In the genomic region with DNA sequence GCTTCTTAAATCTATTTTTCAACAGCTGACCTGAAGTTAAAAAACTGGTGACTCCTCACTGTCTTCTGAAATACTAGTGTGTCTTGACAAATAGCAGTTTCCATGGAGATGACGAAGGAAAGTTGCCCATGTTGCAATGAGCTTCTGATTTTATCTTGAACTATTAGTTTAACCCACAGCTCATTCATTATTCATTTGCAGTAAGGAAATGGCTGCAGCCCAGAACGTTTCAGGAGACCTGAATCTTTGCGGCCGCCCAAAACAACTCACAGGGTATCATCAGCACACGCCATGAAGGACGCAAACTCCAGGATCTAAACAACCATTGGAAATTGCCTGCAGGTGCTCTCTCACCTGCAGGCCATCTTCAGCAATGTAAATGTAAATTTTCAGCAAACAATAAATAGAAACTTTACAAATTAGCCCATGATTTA, we compare ENCODE assay signal across 18 cellular contexts.
A peak's percentile ranks its signal among the peaks of the same experiment; 100 is the strongest.
DNase-seq lines count a peak whose midpoint lies in the region; ATAC-seq and TF ChIP-seq lines count a peak whose summit lies in the region.
"Had no signal": no experiment of that assay in that cellular context is flagged by ENCODE, and none has a peak within 500 bp of the region (broad histone marks: within the 10 kb centered on the region; RNA-seq: fewer than 3 reads in every experiment).

No MANE protein-coding gene starts in this region.

- ATAC-seq in HG02870 (IDR thresholded peaks at IDR 0.05; ENCODE audit: unreplicated experiment) (no peak), HG03342 (IDR thresholded peaks at IDR 0.05; ENCODE audit: unreplicated experiment) (no peak)
- ATAC-seq in activated CD8-positive, alpha-beta memory T cell treated with anti-CD3 and anti-CD28 coated beads, Interleukin-2, amount 10 ng/mL, durations not matched to agents 7 days and 5 days: no peak
- ATAC-seq: stimulated activated naive CD8-positive, alpha-beta T cell treated with anti-CD3 and anti-CD28 coated beads, Interleukin-15, amount 100 ng/mL, for 72 hours had no signal

- H3K4me1 ChIP-seq in ACC112 (ENCODE audit: control insufficient read depth, insufficient read depth, low read length, unreplicated experiment) (peaks cover 15% of the 10 kb centered on the region), HUES6 (ENCODE audit: control insufficient read depth, insufficient read depth, low read length) (peaks cover 54% of the 10 kb centered on the region), adrenal gland (replicated peaks in 1 of 2) (peaks cover 0 to 3% of the 10 kb centered on the region in 2 donors)

- H3K27me3 ChIP-seq in ACC112 (ENCODE audit: insufficient read depth, low read length): no peaks in the 10 kb centered on the region
- no peaks in the 10 kb centered on the region for H3K27me3 ChIP-seq in HUES6 (ENCODE audit: control insufficient read depth, insufficient read depth, low read length)
- peaks cover 9% of the 10 kb centered on the region for H3K27me3 ChIP-seq in adrenal gland
- H3K27me3 ChIP-seq: cardiac muscle cell, gastrocnemius medialis had no signal

- peaks cover 2% of the 10 kb centered on the region for H3K9me3 Mint-ChIP-seq in activated CD8-positive, alpha-beta memory T cell treated with anti-CD3 and anti-CD28 coated beads, Interleukin-2, amount 10 ng/mL, durations not matched to agents 7 days and 5 days (ENCODE audit: low read depth)
- H3K9me3 Mint-ChIP-seq: activated B cell treated with CpG ODN at 0.5 μM for 24 hours had no signal

- H3K27ac Mint-ChIP-seq in activated CD8-positive, alpha-beta memory T cell treated with anti-CD3 and anti-CD28 coated beads, Interleukin-2, amount 10 ng/mL, durations not matched to agents 7 days and 5 days: no peak overlapping the region
- H3K27ac Mint-ChIP-seq: activated B cell treated with CpG ODN at 0.5 μM for 24 hours; memory B cell; stimulated activated naive CD8-positive, alpha-beta T cell treated with anti-CD3 and anti-CD28 coated beads, Interleukin-15, amount 100 ng/mL, for 72 hours had no signal

- H3K79me2 ChIP-seq in ACC112 (ENCODE audit: control insufficient read depth, insufficient read depth, low read length, unreplicated experiment): no peaks in the 10 kb centered on the region

- no peak for TF ChIP-seq POLR2A in adrenal gland (IDR thresholded peaks at IDR 0.05)

- H3K4me3 ChIP-seq in ACC112 (ENCODE audit: low read depth, low read length) (no peak overlapping the region), HUES6 (ENCODE audit: low read depth, low read length) (no peak overlapping the region), adrenal gland (no peak overlapping the region)
- H3K4me3 ChIP-seq: cardiac muscle cell, gastrocnemius medialis had no signal

- H3K27ac ChIP-seq in ACC112 (ENCODE audit: low read depth, low read length) (peak overlapping the region; percentile 53), HUES6 (ENCODE audit: low read depth, low read length) (peak overlapping the region; percentile 15; the same call in 1 of the 2 replicates), adrenal gland (no peak overlapping the region)
- H3K27ac ChIP-seq: cardiac muscle cell, gastrocnemius medialis had no signal

- 50 to 67% (median 58%) methylated on average over 6 of the region's 6 CpGs for WGBS in adrenal gland, 4 donors

- no peak for TF ChIP-seq CTCF in adrenal gland (IDR thresholded peaks at IDR 0.05)

- intact Hi-C loops in adrenal gland (cut with DNase I): no loop called here

- H3K4me1 Mint-ChIP-seq in activated CD8-positive, alpha-beta memory T cell treated with anti-CD3 and anti-CD28 coated beads, Interleukin-2, amount 10 ng/mL, durations not matched to agents 7 days and 5 days: no peaks in the 10 kb centered on the region
- H3K4me1 Mint-ChIP-seq: activated B cell treated with CpG ODN at 0.5 μM for 24 hours; memory B cell; stimulated activated naive CD8-positive, alpha-beta T cell treated with anti-CD3 and anti-CD28 coated beads, Interleukin-15, amount 100 ng/mL, for 72 hours had no signal

- no peak overlapping the region for H3K4me3 Mint-ChIP-seq in activated CD8-positive, alpha-beta memory T cell treated with anti-CD3 and anti-CD28 coated beads, Interleukin-2, amount 10 ng/mL, durations not matched to agents 7 days and 5 days
- H3K4me3 Mint-ChIP-seq: activated B cell treated with CpG ODN at 0.5 μM for 24 hours; memory B cell; neural crest cell; stimulated activated naive CD8-positive, alpha-beta T cell treated with anti-CD3 and anti-CD28 coated beads, Interleukin-15, amount 100 ng/mL, for 72 hours had no signal

- H3K27me3 Mint-ChIP-seq in activated CD8-positive, alpha-beta memory T cell treated with anti-CD3 and anti-CD28 coated beads, Interleukin-2, amount 10 ng/mL, durations not matched to agents 7 days and 5 days: no peaks in the 10 kb centered on the region
- H3K27me3 Mint-ChIP-seq: memory B cell had no signal

- H3K36me3 Mint-ChIP-seq in activated CD8-positive, alpha-beta memory T cell treated with anti-CD3 and anti-CD28 coated beads, Interleukin-2, amount 10 ng/mL, durations not matched to agents 7 days and 5 days: no peaks in the 10 kb centered on the region
- H3K36me3 Mint-ChIP-seq: memory B cell had no signal

- no peak overlapping the region for H3K9ac ChIP-seq in HUES6 (ENCODE audit: low read length)

- peak in 5 of 7 donors; percentile 16 to 58 (median 27) for DNase-seq in adrenal gland
- peak; percentile 40 for DNase-seq in fibroblast of the conjunctiva (ENCODE audit: low read depth)
- no peak for DNase-seq in activated CD8-positive, alpha-beta memory T cell treated with anti-CD3 and anti-CD28 coated beads, Interleukin-2, amount 10 ng/mL, durations not matched to agents 7 days and 5 days
- DNase-seq in COLO668 (lab: John Stamatoyannopoulos, UW; ENCODE audit: unreplicated experiment): no peak
- DNase-seq: activated B cell treated with CpG ODN at 0.5 μM for 24 hours; effector memory CD4-positive, alpha-beta T cell; NCI-H1417 treated with DMSO at 0.1 percent for 48 hours; NCI-H526; stimulated activated naive CD8-positive, alpha-beta T cell treated with anti-CD3 and anti-CD28 coated beads, Interleukin-15, amount 100 ng/mL, for 72 hours; T-helper 1 cell had no signal

- H3K36me3 ChIP-seq in ACC112 (ENCODE audit: insufficient read depth, low read length) (no peaks in the 10 kb centered on the region), HUES6 (ENCODE audit: control insufficient read depth, insufficient read depth, low read length) (no peaks in the 10 kb centered on the region), adrenal gland (replicated peaks in 1 of 2) (no peaks in the 10 kb centered on the region)
- H3K36me3 ChIP-seq: cardiac muscle cell, gastrocnemius medialis had no signal

- CTCF ChIA-PET in activated CD8-positive, alpha-beta memory T cell treated with anti-CD3 and anti-CD28 coated beads, Interleukin-2, amount 10 ng/mL, durations not matched to agents 7 days and 5 days (lab: Charles Lee): no interaction called here

- no peak overlapping the region for H2AFZ ChIP-seq in ACC112 (ENCODE audit: low read length, unreplicated experiment)

- H3K9me3 ChIP-seq in HUES6 (ENCODE audit: control insufficient read depth, insufficient read depth, low read depth, low read length) (no peaks in the 10 kb centered on the region), adrenal gland (replicated peaks in 1 of 3) (no peaks in the 10 kb centered on the region)
- H3K9me3 ChIP-seq: gastrocnemius medialis had no signal

Comparison
In these comparisons a context has a peak if more than half of its experiments do, and no peak if none do; other contexts are left out.
1. H3K27ac ChIP-seq: peak in ACC112 (single experiment) and HUES6 (single experiment); none in adrenal gland (0 of 5).
2. DNase-seq: peak in adrenal gland (5 of 7) and fibroblast of the conjunctiva (single experiment); none in activated CD8-positive, alpha-beta memory T cell treated with anti-CD3 and anti-CD28 coated beads, Interleukin-2, amount 10 ng/mL, durations not matched to agents 7 days and 5 days (single experiment) and COLO668 (single experiment).